In genomic region chr17:78053777-78054468, GRCh38 we compare ENCODE assay signal across 24 cellular contexts.
"Had no signal": no experiment of that assay in that cellular context is flagged by ENCODE, and none has a peak within 500 bp of the region (broad histone marks: within the 10 kb centered on the region; RNA-seq: fewer than 3 reads in every experiment).

No MANE protein-coding gene starts in this region.

- H3K27me3 ChIP-seq: esophagus squamous epithelium, spleen, testis, tibial nerve had no signal

- ATAC-seq: sciatic nerve; stimulated activated naive B cell treated with anti-CD40 and anti-IgM and Interleukin-4, amounts not matched to agents 10 μg/mL and 1 μg/mL and 100 μg/mL, for 72 hours; stimulated activated naive CD8-positive, alpha-beta T cell treated with anti-CD3 and anti-CD28 coated beads, Interleukin-15, amount 100 ng/mL, for 72 hours had no signal

- H3K4me3 ChIP-seq: esophagus squamous epithelium, left ventricle myocardium inferior, lower lobe of right lung, spleen, testis, tibial nerve had no signal

- H3K4me3 Mint-ChIP-seq: dendritic cell treated with granulocyte-macrophage colony-stimulating factor and Interleukin-4, amounts not matched to agents 40 ng/mL and 50 ng/mL, for 4 days; immature natural killer cell; nephron; stimulated activated naive B cell treated with anti-CD40 and anti-IgM and Interleukin-4, amounts not matched to agents 10 μg/mL and 1 μg/mL and 100 μg/mL, for 72 hours; stimulated activated naive CD8-positive, alpha-beta T cell treated with anti-CD3 and anti-CD28 coated beads, Interleukin-15, amount 100 ng/mL, for 72 hours had no signal

- H3K9ac ChIP-seq: parathyroid adenoma had no signal

- H3K9me3 Mint-ChIP-seq: dendritic cell treated with granulocyte-macrophage colony-stimulating factor and Interleukin-4, amounts not matched to agents 40 ng/mL and 50 ng/mL, for 4 days; nephron; stimulated activated naive B cell treated with anti-CD40 and anti-IgM and Interleukin-4, amounts not matched to agents 10 μg/mL and 1 μg/mL and 100 μg/mL, for 72 hours; stimulated activated naive CD8-positive, alpha-beta T cell treated with anti-CD3 and anti-CD28 coated beads, Interleukin-15, amount 100 ng/mL, for 72 hours had no signal

- FAIRE-seq: colon, keratinocyte had no signal

- H3K27ac Mint-ChIP-seq: dendritic cell treated with granulocyte-macrophage colony-stimulating factor and Interleukin-4, amounts not matched to agents 40 ng/mL and 50 ng/mL, for 4 days; nephron; stimulated activated naive B cell treated with anti-CD40 and anti-IgM and Interleukin-4, amounts not matched to agents 10 μg/mL and 1 μg/mL and 100 μg/mL, for 72 hours had no signal

- H3K27ac ChIP-seq: epithelial cell of prostate, esophagus squamous epithelium, left ventricle myocardium inferior, lower lobe of right lung, parathyroid adenoma, spleen, testis, tibial nerve had no signal

- DNase-seq: cerebellar nuclear complex; esophagus squamous epithelium; foreskin fibroblast; immature natural killer cell; left ventricle myocardium inferior; lower lobe of right lung; mesenchymal stem cell; midbrain; occipital lobe; spleen; stimulated activated CD4-positive, alpha-beta T cell treated with anti-CD3 and anti-CD28 coated beads, Interleukin-15, amount 100 ng/mL, for 24 hours; stimulated activated CD4-positive, alpha-beta T cell treated with anti-CD3 and anti-CD28 coated beads, Interleukin-1b, Interleukin-23, amount 100 ng/mL, for 48 hours; stimulated activated CD4-positive, alpha-beta T cell treated with anti-CD3 and anti-CD28 coated beads, Interleukin-4, amount 100 ng/mL, for 24 hours; stimulated activated naive B cell treated with anti-CD40 and anti-IgM and Interleukin-4, amounts not matched to agents 10 μg/mL and 1 μg/mL and 100 μg/mL, for 72 hours; stimulated activated naive CD8-positive, alpha-beta T cell treated with anti-CD3 and anti-CD28 coated beads, Interleukin-15, amount 100 ng/mL, for 72 hours; testis had no signal

- H3K9me3 ChIP-seq: esophagus squamous epithelium, left ventricle myocardium inferior, lower lobe of right lung, spleen, testis, tibial nerve had no signal

- H3K27me3 Mint-ChIP-seq: dendritic cell treated with granulocyte-macrophage colony-stimulating factor and Interleukin-4, amounts not matched to agents 40 ng/mL and 50 ng/mL, for 4 days; stimulated activated naive B cell treated with anti-CD40 and anti-IgM and Interleukin-4, amounts not matched to agents 10 μg/mL and 1 μg/mL and 100 μg/mL, for 72 hours; stimulated activated naive CD8-positive, alpha-beta T cell treated with anti-CD3 and anti-CD28 coated beads, Interleukin-15, amount 100 ng/mL, for 72 hours had no signal
